37 cellular contexts compared by ENCODE assay signal in the genomic region with DNA sequence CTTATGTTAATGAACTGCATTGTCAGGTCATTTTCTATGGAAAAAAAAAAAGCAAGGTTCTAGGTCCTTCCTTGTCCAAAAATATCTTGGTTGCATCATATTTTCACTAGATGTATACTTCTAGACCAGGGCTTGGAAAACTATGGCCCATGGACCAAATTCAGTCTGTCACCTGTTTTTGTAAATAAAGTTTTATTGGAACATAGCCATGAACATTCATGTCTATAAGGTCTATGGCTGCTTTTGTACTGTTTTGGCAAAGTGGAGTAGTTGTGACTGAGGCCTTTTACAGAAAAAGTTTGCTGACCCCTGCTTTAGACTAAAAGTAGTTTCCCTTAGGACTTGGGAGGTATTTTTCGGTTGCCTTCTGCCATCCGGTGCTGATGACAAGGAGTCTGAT. TPM values are rescaled to one million over a fixed set of nuclear protein-coding genes. Genes with fewer than 3 reads are reported as not detected.
"Had no signal": no experiment of that assay in that cellular context is flagged by ENCODE, and none has a peak within 500 bp of the region (broad histone marks: within the 10 kb centered on the region; RNA-seq: fewer than 3 reads in every experiment).

No MANE protein-coding gene starts in this region.

- H3K4me1 ChIP-seq: ascending aorta, breast epithelium had no signal

- H3K4me3 ChIP-seq: adrenal gland, ascending aorta, body of pancreas, breast epithelium, cardiac muscle cell had no signal

- H3K27ac ChIP-seq: adrenal gland, ascending aorta, body of pancreas, brain microvascular endothelial cell, breast epithelium, cardiac muscle cell had no signal

- ATAC-seq: activated naive CD4-positive, alpha-beta T cell treated with anti-CD3 and anti-CD28 coated beads, Interleukin-2, amount 50 U/mL, for 72 hours; activated naive CD8-positive, alpha-beta T cell treated with anti-CD3 and anti-CD28 coated beads, Interleukin-2, amount 50 U/mL, for 24 hours; activated T-cell treated with anti-CD3 and anti-CD28 coated beads, Interleukin-2, amount 50 U/mL, for 4 hours; activated T-cell treated with anti-CD3 and anti-CD28 coated beads, Interleukin-2, amount 50 U/mL, for 72 hours; activated T-helper 17 cell treated with anti-CD3 and anti-CD28 coated beads, Interleukin-2, amount 50 U/mL, for 72 hours; body of pancreas had no signal

- H3K9me3 ChIP-seq: adrenal gland, ascending aorta, breast epithelium had no signal

- DNase-seq: activated effector memory CD4-positive, alpha-beta T cell treated with anti-CD3 and anti-CD28 coated beads, Interleukin-2, amount 50 U/mL, for 16 hours; activated effector memory CD4-positive, alpha-beta T cell treated with Interleukin-2 at 50 U/mL for 16 hours; activated gamma-delta T cell; activated gamma-delta T cell treated with Interleukin-2 at 50 U/mL for 16 hours; activated naive CD4-positive, alpha-beta T cell; activated naive CD4-positive, alpha-beta T cell treated with anti-CD3 and anti-CD28 coated beads for 36 hours; activated naive CD4-positive, alpha-beta T cell treated with anti-CD3 and anti-CD28 coated beads, Interleukin-2, amount 10 ng/mL, durations not matched to agents 7 days and 5 days; activated naive CD4-positive, alpha-beta T cell treated with anti-CD3 and anti-CD28 coated beads, Interleukin-2, amount 50 U/mL, for 16 hours; activated naive CD4-positive, alpha-beta T cell treated with Interleukin-2 at 50 U/mL for 16 hours; activated naive CD8-positive, alpha-beta T cell treated with anti-CD3 and anti-CD28 coated beads for 36 hours; activated naive CD8-positive, alpha-beta T cell treated with anti-CD3 and anti-CD28 coated beads, Interleukin-2, amount 10 ng/mL, durations not matched to agents 7 days and 5 days; activated naive CD8-positive, alpha-beta T cell treated with anti-CD3 and anti-CD28 coated beads, Interleukin-2, amount 50 U/mL, for 24 hours; activated T-cell treated with anti-CD3 and anti-CD28 coated beads, Interleukin-2, amount 50 U/mL, for 24 hours; activated T-cell treated with anti-CD3 and anti-CD28 coated beads, Interleukin-2, amount 50 U/mL, for 4 hours; activated T-cell treated with anti-CD3 and anti-CD28 coated beads, Interleukin-2, amount 50 U/mL, for 48 hours; activated T-cell treated with anti-CD3 and anti-CD28 coated beads, Interleukin-2, amount 50 U/mL, for 72 hours; adrenal gland; amniotic stem cell; anterior cingulate cortex; aorta; body of pancreas; brain microvascular endothelial cell; central memory CD4-positive, alpha-beta T cell; cerebellar nuclear complex had no signal

- H3K36me3 ChIP-seq: adrenal gland, ascending aorta, brain microvascular endothelial cell, breast epithelium, cardiac muscle cell had no signal

- FAIRE-seq: astrocyte, bronchial epithelial cell had no signal

- H3K27me3 ChIP-seq: adrenal gland, ascending aorta, body of pancreas, brain microvascular endothelial cell, breast epithelium, cardiac muscle cell had no signal

RNA-seq across cellular contexts. Expression of a gene that starts 19.2 kb away (rescaled TPM):
- total RNA-seq: activated naive CD4-positive, alpha-beta T cell treated with anti-CD3 and anti-CD28 coated beads for 36 hours; activated naive CD4-positive, alpha-beta T cell treated with anti-CD3 and anti-CD28 coated beads, Interleukin-2, amount 50 U/mL, for 72 hours; activated naive CD8-positive, alpha-beta T cell treated with anti-CD3 and anti-CD28 coated beads for 36 hours; activated naive CD8-positive, alpha-beta T cell treated with anti-CD3 and anti-CD28 coated beads, Interleukin-2, amount 10 ng/mL, durations not matched to agents 7 days and 5 days; activated T-cell treated with anti-CD3 and anti-CD28 coated beads, Interleukin-2, amount 50 U/mL, for 4 hours; activated T-cell treated with anti-CD3 and anti-CD28 coated beads, Interleukin-2, amount 50 U/mL, for 72 hours; activated T-helper 1 cell treated with anti-CD3 and anti-CD28 coated beads, Interleukin-12 subunit alpha, Interleukin-12 subunit beta, Interleukin-2, Interleukin-4 antibody, amounts not matched to agents 30 ng/mL and 10 ng/mL and 1 ng/mL, durations not matched to agents 14 hours and 24 hours and 36 hours; activated T-helper 17 cell treated with anti-CD3 and anti-CD28 coated beads, Interleukin-2, amount 50 U/mL, for 72 hours; activated T-helper 2 cell treated with anti-CD3 and anti-CD28 coated beads, Interferon-gamma antibody, Interleukin-2, Interleukin-4, amounts not matched to agents 10 μg/mL and 5 μg/mL and 100 μg/mL, durations not matched to agents 14 hours and 24 hours and 36 hours; adrenal gland; aorta; ascending aorta; astrocyte; body of pancreas; breast epithelium; bronchial epithelial cell; cardiac muscle cell; cardiac septum; cerebellum; chondrocyte had no signal
- polyA plus RNA-seq: adipose tissue, adrenal gland, aorta, cardiac muscle cell had no signal

RNA-seq across cellular contexts. Expression of a gene that starts 36.8 kb away (rescaled TPM):
- total RNA-seq: activated naive CD4-positive, alpha-beta T cell treated with anti-CD3 and anti-CD28 coated beads for 36 hours; activated naive CD4-positive, alpha-beta T cell treated with anti-CD3 and anti-CD28 coated beads, Interleukin-2, amount 50 U/mL, for 72 hours; activated naive CD8-positive, alpha-beta T cell treated with anti-CD3 and anti-CD28 coated beads for 36 hours; activated naive CD8-positive, alpha-beta T cell treated with anti-CD3 and anti-CD28 coated beads, Interleukin-2, amount 10 ng/mL, durations not matched to agents 7 days and 5 days; activated T-cell treated with anti-CD3 and anti-CD28 coated beads, Interleukin-2, amount 50 U/mL, for 72 hours; activated T-helper 1 cell treated with anti-CD3 and anti-CD28 coated beads, Interleukin-12 subunit alpha, Interleukin-12 subunit beta, Interleukin-2, Interleukin-4 antibody, amounts not matched to agents 30 ng/mL and 10 ng/mL and 1 ng/mL, durations not matched to agents 14 hours and 24 hours and 36 hours; activated T-helper 17 cell treated with anti-CD3 and anti-CD28 coated beads, Interleukin-2, amount 50 U/mL, for 72 hours; activated T-helper 2 cell treated with anti-CD3 and anti-CD28 coated beads, Interferon-gamma antibody, Interleukin-2, Interleukin-4, amounts not matched to agents 10 μg/mL and 5 μg/mL and 100 μg/mL, durations not matched to agents 14 hours and 24 hours and 36 hours; astrocyte; bronchial epithelial cell; cardiac muscle cell; cerebellum; chondrocyte had no signal
